ENCODE assay signal across 1 cellular context in genomic region chr5:35194636-35195471, GRCh38.
TF ChIP-seq lines count a peak whose summit lies in the region.

No MANE protein-coding gene starts in this region.

TF ChIP-seq in HepG2, 621 proteins besides CTCF, POLR2A, EP300 and RAD21 (continued from another document and continues in another):
- TF ChIP-seq SKIL (CRISPR knock-in tag; IDR thresholded peaks at IDR 0.05; ENCODE audit: borderline replicate concordance) (no peak), ZNF18 (CRISPR knock-in tag; IDR thresholded peaks at IDR 0.05; ENCODE audit: insufficient replicate concordance) (no peak), CEBPZ (IDR thresholded peaks at IDR 0.05; ENCODE audit: low read length) (no peak), ZNF737 (CRISPR knock-in tag; IDR thresholded peaks at IDR 0.05; ENCODE audit: borderline replicate concordance) (no peak), U2AF2 (IDR thresholded peaks at IDR 0.05; ENCODE audit: low read depth, low read length) (no peak), CHCHD3 (CRISPR knock-in tag; IDR thresholded peaks at IDR 0.05) (no peak), TEAD3 (CRISPR knock-in tag; optimal IDR thresholded peaks at IDR 0.05; ENCODE audit: borderline replicate concordance) (peak; percentile 90), ZFP62 (CRISPR knock-in tag; IDR thresholded peaks at IDR 0.05) (no peak), THAP7 (CRISPR knock-in tag; IDR thresholded peaks at IDR 0.05) (no peak), ZSCAN20 (CRISPR knock-in tag; IDR thresholded peaks at IDR 0.05; ENCODE audit: borderline replicate concordance) (no peak), POGZ (CRISPR knock-in tag; IDR thresholded peaks at IDR 0.05) (no peak), ELF4 (CRISPR knock-in tag; IDR thresholded peaks at IDR 0.05; ENCODE audit: borderline replicate concordance) (no peak), MTF1 (CRISPR knock-in tag; IDR thresholded peaks at IDR 0.05) (no peak), ZNF335 (CRISPR knock-in tag; IDR thresholded peaks at IDR 0.05) (no peak), HMGA1 (CRISPR knock-in tag; conservative IDR thresholded peaks at IDR 0.05) (no peak), IKZF4 (CRISPR knock-in tag; IDR thresholded peaks at IDR 0.05; ENCODE audit: borderline replicate concordance, low read depth, not compliant biosample characterization) (no peak), REPIN1 (CRISPR knock-in tag; IDR thresholded peaks at IDR 0.05; ENCODE audit: borderline replicate concordance, low read depth) (0 out of 2 replicates have a peak, but pooled peaks have one; percentile 26), POLR2AphosphoS5 (IDR thresholded peaks at IDR 0.05; ENCODE audit: low read depth, low read length) (peak; percentile 59), TGIF2 (CRISPR knock-in tag; IDR thresholded peaks at IDR 0.05) (no peak), WIZ (CRISPR knock-in tag; IDR thresholded peaks at IDR 0.05) (no peak), HCFC1 (IDR thresholded peaks at IDR 0.05; ENCODE audit: low read depth, low read length) (no peak), ARNT2 (CRISPR knock-in tag; IDR thresholded peaks at IDR 0.05; ENCODE audit: low read depth) (no peak), GRHL1 (CRISPR knock-in tag; conservative IDR thresholded peaks at IDR 0.05) (no peak), CEBPB (IDR thresholded peaks at IDR 0.05; ENCODE audit: borderline replicate concordance, low read depth, low read length) (no peak), ZNF251 (CRISPR knock-in tag; IDR thresholded peaks at IDR 0.05) (no peak), ZNF296 (CRISPR knock-in tag; conservative IDR thresholded peaks at IDR 0.05) (no peak), ZNF44 (CRISPR knock-in tag; IDR thresholded peaks at IDR 0.05) (no peak), TRIM22 (IDR thresholded peaks at IDR 0.05) (no peak), RFX5 (IDR thresholded peaks at IDR 0.05; ENCODE audit: low read depth, low read length) (no peak), SALL2 (CRISPR knock-in tag; IDR thresholded peaks at IDR 0.05) (no peak), ZNF557 (CRISPR knock-in tag; IDR thresholded peaks at IDR 0.05) (no peak), ZNF672 (CRISPR knock-in tag; IDR thresholded peaks at IDR 0.05) (no peak), MIER2 (CRISPR knock-in tag; IDR thresholded peaks at IDR 0.05) (no peak), ZNF235 (CRISPR knock-in tag; IDR thresholded peaks at IDR 0.05; ENCODE audit: borderline replicate concordance) (no peak), ZNF598 (CRISPR knock-in tag; IDR thresholded peaks at IDR 0.05; ENCODE audit: borderline replicate concordance) (no peak), CBX1 (IDR thresholded peaks at IDR 0.05; ENCODE audit: low read depth) (no peak), ZBTB44 (CRISPR knock-in tag; IDR thresholded peaks at IDR 0.05) (no peak), ZEB1 (IDR thresholded peaks at IDR 0.05; ENCODE audit: insufficient replicate concordance, low read depth) (no peak), ZBTB2 (CRISPR knock-in tag; IDR thresholded peaks at IDR 0.05; ENCODE audit: low read depth) (no peak), ZSCAN9 (CRISPR knock-in tag; IDR thresholded peaks at IDR 0.05; ENCODE audit: borderline replicate concordance) (no peak), KMT2B (CRISPR knock-in tag; IDR thresholded peaks at IDR 0.05) (peak; percentile 50; the same call in 1 of the 2 replicates), SRSF1 (optimal IDR thresholded peaks at IDR 0.05; ENCODE audit: low read depth, low read length) (no peak), ZBTB14 (CRISPR knock-in tag; IDR thresholded peaks at IDR 0.05) (no peak), BATF2 (CRISPR knock-in tag; IDR thresholded peaks at IDR 0.05) (no peak), ATF2 (CRISPR knock-in tag; IDR thresholded peaks at IDR 0.05) (no peak), ZNF713 (CRISPR knock-in tag; IDR thresholded peaks at IDR 0.05) (no peak), LBX2 (CRISPR knock-in tag; IDR thresholded peaks at IDR 0.05; ENCODE audit: borderline replicate concordance) (no peak), ZNF510 (CRISPR knock-in tag; IDR thresholded peaks at IDR 0.05; ENCODE audit: low read depth) (no peak), ISL2 (CRISPR knock-in tag; IDR thresholded peaks at IDR 0.05) (no peak), EED (CRISPR knock-in tag; IDR thresholded peaks at IDR 0.05) (no peak)
